Comparison of ENCODE assay signal across 32 cellular contexts in genomic region chr6:13352165-13352564, GRCh38.
"Had no signal": no experiment of that assay in that cellular context is flagged by ENCODE, and none has a peak within 500 bp of the region (broad histone marks: within the 10 kb centered on the region; RNA-seq: fewer than 3 reads in every experiment).

No MANE protein-coding gene starts in this region.

- H3K36me3 Mint-ChIP-seq: activated CD8-positive, alpha-beta memory T cell treated with anti-CD3 and anti-CD28 coated beads, Interleukin-2, amount 10 ng/mL, durations not matched to agents 7 days and 5 days; T-cell had no signal

- H3K36me3 ChIP-seq: ascending aorta, brain microvascular endothelial cell, breast epithelium had no signal

- DNase-seq: activated CD4-positive, alpha-beta memory T cell treated with anti-CD3 and anti-CD28 coated beads, Interleukin-2, amount 10 ng/mL, durations not matched to agents 7 days and 5 days; activated CD4-positive, alpha-beta T cell treated with anti-CD3 and anti-CD28 coated beads for 1 hour; activated CD4-positive, alpha-beta T cell treated with anti-CD3 and anti-CD28 coated beads for 36 hours; activated CD4-positive, alpha-beta T cell treated with anti-CD3 and anti-CD28 coated beads for 48 hours; activated CD4-positive, alpha-beta T cell treated with anti-CD3 and anti-CD28 coated beads, Interleukin-2, amount 10 ng/mL, durations not matched to agents 7 days and 5 days; activated CD4-positive, alpha-beta T cell treated with anti-CD3 and anti-CD28 coated beads, Interleukin-2, amount 50 U/mL, for 48 hours; activated CD4-positive, CD25-positive, alpha-beta regulatory T cell; activated CD8-positive, alpha-beta memory T cell treated with anti-CD3 and anti-CD28 coated beads for 24 hours; activated CD8-positive, alpha-beta memory T cell treated with anti-CD3 and anti-CD28 coated beads, Interleukin-2, amount 10 ng/mL, durations not matched to agents 7 days and 5 days; activated CD8-positive, alpha-beta memory T cell treated with anti-CD3 and anti-CD28 coated beads, Interleukin-2, amount 50 U/mL, for 48 hours; activated CD8-positive, alpha-beta T cell treated with anti-CD3 and anti-CD28 coated beads, Interleukin-2, amount 10 ng/mL, durations not matched to agents 7 days and 5 days; activated effector memory CD4-positive, alpha-beta T cell treated with Interleukin-2 at 50 U/mL for 16 hours; activated gamma-delta T cell; activated naive CD4-positive, alpha-beta T cell treated with anti-CD3 and anti-CD28 coated beads, Interleukin-2, amount 10 ng/mL, durations not matched to agents 7 days and 5 days; activated naive CD4-positive, alpha-beta T cell treated with Interleukin-2 at 50 U/mL for 16 hours; activated naive CD8-positive, alpha-beta T cell treated with anti-CD3 and anti-CD28 coated beads, Interleukin-2, amount 10 ng/mL, durations not matched to agents 7 days and 5 days; activated naive CD8-positive, alpha-beta T cell treated with anti-CD3 and anti-CD28 coated beads, Interleukin-2, amount 50 U/mL, for 24 hours; activated T-cell treated with anti-CD3 and anti-CD28 coated beads, Interleukin-2, amount 50 U/mL, for 24 hours; activated T-cell treated with anti-CD3 and anti-CD28 coated beads, Interleukin-2, amount 50 U/mL, for 48 hours; body of pancreas; brain microvascular endothelial cell; central memory CD4-positive, alpha-beta T cell; T-cell; T-helper 17 cell had no signal

- H3K27me3 ChIP-seq: ascending aorta, body of pancreas, brain microvascular endothelial cell, breast epithelium had no signal

- H3K4me3 ChIP-seq: ascending aorta, body of pancreas, breast epithelium had no signal

- H3K27me3 Mint-ChIP-seq: activated CD4-positive, alpha-beta memory T cell treated with anti-CD3 and anti-CD28 coated beads, Interleukin-2, amount 10 ng/mL, durations not matched to agents 7 days and 5 days; activated CD4-positive, alpha-beta T cell treated with anti-CD3 and anti-CD28 coated beads for 36 hours; activated CD4-positive, alpha-beta T cell treated with anti-CD3 and anti-CD28 coated beads, Interleukin-2, amount 10 ng/mL, durations not matched to agents 7 days and 5 days; activated CD8-positive, alpha-beta memory T cell treated with anti-CD3 and anti-CD28 coated beads, Interleukin-2, amount 10 ng/mL, durations not matched to agents 7 days and 5 days; activated naive CD4-positive, alpha-beta T cell treated with anti-CD3 and anti-CD28 coated beads, Interleukin-2, amount 10 ng/mL, durations not matched to agents 7 days and 5 days; activated naive CD4-positive, alpha-beta T cell treated with anti-CD3 and anti-CD28 coated beads, Interleukin-2, amount 50 U/mL, for 24 hours; activated naive CD8-positive, alpha-beta T cell; activated naive CD8-positive, alpha-beta T cell treated with anti-CD3 and anti-CD28 coated beads, Interleukin-2, amount 10 ng/mL, durations not matched to agents 7 days and 5 days; activated naive CD8-positive, alpha-beta T cell treated with anti-CD3 and anti-CD28 coated beads, Interleukin-2, amount 50 U/mL, for 24 hours; activated T-cell treated with anti-CD3 and anti-CD28 coated beads, Interleukin-2, amount 50 U/mL, for 24 hours; T-cell; T-helper 17 cell had no signal

- H3K27ac Mint-ChIP-seq: activated CD4-positive, alpha-beta memory T cell treated with anti-CD3 and anti-CD28 coated beads, Interleukin-2, amount 10 ng/mL, durations not matched to agents 7 days and 5 days; activated CD4-positive, alpha-beta T cell treated with anti-CD3 and anti-CD28 coated beads for 36 hours; activated CD4-positive, alpha-beta T cell treated with anti-CD3 and anti-CD28 coated beads, Interleukin-2, amount 10 ng/mL, durations not matched to agents 7 days and 5 days; activated CD8-positive, alpha-beta memory T cell treated with anti-CD3 and anti-CD28 coated beads, Interleukin-2, amount 10 ng/mL, durations not matched to agents 7 days and 5 days; activated CD8-positive, alpha-beta T cell treated with anti-CD3 and anti-CD28 coated beads, Interleukin-2, amount 10 ng/mL, durations not matched to agents 7 days and 5 days; activated naive CD4-positive, alpha-beta T cell treated with anti-CD3 and anti-CD28 coated beads, Interleukin-2, amount 10 ng/mL, durations not matched to agents 7 days and 5 days; activated naive CD4-positive, alpha-beta T cell treated with anti-CD3 and anti-CD28 coated beads, Interleukin-2, amount 50 U/mL, for 24 hours; activated naive CD8-positive, alpha-beta T cell; activated naive CD8-positive, alpha-beta T cell treated with anti-CD3 and anti-CD28 coated beads, Interleukin-2, amount 10 ng/mL, durations not matched to agents 7 days and 5 days; activated naive CD8-positive, alpha-beta T cell treated with anti-CD3 and anti-CD28 coated beads, Interleukin-2, amount 50 U/mL, for 24 hours; activated T-cell treated with anti-CD3 and anti-CD28 coated beads, Interleukin-2, amount 50 U/mL, for 24 hours; activated T-helper 2 cell treated with anti-CD3 and anti-CD28 coated beads, Interferon-gamma antibody, Interleukin-2, Interleukin-4, amounts not matched to agents 10 μg/mL and 5 μg/mL and 100 μg/mL, durations not matched to agents 14 hours and 24 hours and 36 hours; T-cell; T-helper 17 cell had no signal

- H3K4me3 Mint-ChIP-seq: activated CD4-positive, alpha-beta memory T cell treated with anti-CD3 and anti-CD28 coated beads, Interleukin-2, amount 10 ng/mL, durations not matched to agents 7 days and 5 days; activated CD4-positive, alpha-beta T cell treated with anti-CD3 and anti-CD28 coated beads for 36 hours; activated CD4-positive, alpha-beta T cell treated with anti-CD3 and anti-CD28 coated beads, Interleukin-2, amount 10 ng/mL, durations not matched to agents 7 days and 5 days; activated CD8-positive, alpha-beta memory T cell treated with anti-CD3 and anti-CD28 coated beads, Interleukin-2, amount 10 ng/mL, durations not matched to agents 7 days and 5 days; activated CD8-positive, alpha-beta T cell treated with anti-CD3 and anti-CD28 coated beads, Interleukin-2, amount 10 ng/mL, durations not matched to agents 7 days and 5 days; activated naive CD4-positive, alpha-beta T cell treated with anti-CD3 and anti-CD28 coated beads, Interleukin-2, amount 10 ng/mL, durations not matched to agents 7 days and 5 days; activated naive CD4-positive, alpha-beta T cell treated with anti-CD3 and anti-CD28 coated beads, Interleukin-2, amount 50 U/mL, for 24 hours; activated naive CD8-positive, alpha-beta T cell; activated naive CD8-positive, alpha-beta T cell treated with anti-CD3 and anti-CD28 coated beads, Interleukin-2, amount 10 ng/mL, durations not matched to agents 7 days and 5 days; activated naive CD8-positive, alpha-beta T cell treated with anti-CD3 and anti-CD28 coated beads, Interleukin-2, amount 50 U/mL, for 24 hours; activated T-cell treated with anti-CD3 and anti-CD28 coated beads, Interleukin-2, amount 50 U/mL, for 24 hours; T-cell; T-helper 17 cell had no signal

- H3K27ac ChIP-seq: ascending aorta, body of pancreas, brain microvascular endothelial cell, breast epithelium, VCaP had no signal

- H3K9me3 Mint-ChIP-seq: activated naive CD4-positive, alpha-beta T cell treated with anti-CD3 and anti-CD28 coated beads, Interleukin-2, amount 50 U/mL, for 24 hours; activated naive CD8-positive, alpha-beta T cell treated with anti-CD3 and anti-CD28 coated beads, Interleukin-2, amount 50 U/mL, for 24 hours; activated T-cell treated with anti-CD3 and anti-CD28 coated beads, Interleukin-2, amount 50 U/mL, for 24 hours; activated T-helper 2 cell treated with anti-CD3 and anti-CD28 coated beads, Interferon-gamma antibody, Interleukin-2, Interleukin-4, amounts not matched to agents 10 μg/mL and 5 μg/mL and 100 μg/mL, durations not matched to agents 14 hours and 24 hours and 36 hours; T-cell had no signal

- FAIRE-seq: TTC549 had no signal

- ATAC-seq: activated CD4-positive, alpha-beta T cell treated with anti-CD3 and anti-CD28 coated beads for 36 hours; activated CD4-positive, CD25-positive, alpha-beta regulatory T cell treated with anti-CD3 and anti-CD28 coated beads, Interleukin-2, amount 50 U/mL, for 24 hours; activated CD8-positive, alpha-beta memory T cell treated with anti-CD3 and anti-CD28 coated beads, Interleukin-2, amount 10 ng/mL, durations not matched to agents 7 days and 5 days; activated CD8-positive, alpha-beta T cell treated with anti-CD3 and anti-CD28 coated beads, Interleukin-2, amount 10 ng/mL, durations not matched to agents 7 days and 5 days; activated naive CD8-positive, alpha-beta T cell treated with anti-CD3 and anti-CD28 coated beads, Interleukin-2, amount 50 U/mL, for 24 hours; body of pancreas; T-cell; T-helper 17 cell had no signal

- H3K9me3 ChIP-seq: ascending aorta, body of pancreas, breast epithelium had no signal

- H3K4me1 ChIP-seq: ascending aorta, body of pancreas, breast epithelium had no signal
